Comparison of ENCODE assay signal across 1 cellular context in the genomic region with DNA sequence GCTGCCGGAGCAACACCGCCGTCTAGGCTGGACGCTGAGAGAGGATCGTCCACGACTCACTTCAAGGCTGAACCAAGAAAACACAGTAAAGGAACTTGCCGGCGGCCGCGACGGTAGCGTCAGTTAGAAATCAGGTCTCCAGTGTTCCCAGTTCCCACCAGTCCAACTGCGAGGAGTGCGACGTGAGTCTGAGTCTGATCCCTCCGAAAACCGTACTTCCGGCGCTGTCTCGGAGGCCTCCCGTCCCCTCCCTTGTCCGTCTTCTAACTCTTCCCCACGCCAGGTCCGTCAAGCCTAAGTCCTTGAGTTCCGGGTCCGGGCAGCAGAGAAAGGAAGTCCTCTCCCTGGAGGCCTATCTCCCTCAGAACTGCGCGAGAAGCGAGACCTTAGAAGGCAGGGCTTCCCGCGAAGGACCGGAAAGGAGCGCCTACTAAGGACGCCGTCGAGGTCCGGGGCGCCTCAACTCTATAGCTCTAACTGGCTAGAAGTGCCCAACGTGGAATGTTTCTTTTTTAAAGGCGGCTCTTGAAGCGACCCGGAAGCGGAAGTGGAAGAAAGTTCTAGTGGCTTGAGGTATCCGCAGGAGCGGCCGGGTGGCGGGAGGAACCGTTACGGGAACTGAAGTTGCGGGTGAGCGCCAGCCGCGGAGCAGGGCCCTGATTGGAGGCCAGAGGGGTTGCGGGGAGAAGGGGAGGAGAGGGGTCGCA.
TF ChIP-seq lines count a peak whose summit lies in the region.

A gene with protein sequence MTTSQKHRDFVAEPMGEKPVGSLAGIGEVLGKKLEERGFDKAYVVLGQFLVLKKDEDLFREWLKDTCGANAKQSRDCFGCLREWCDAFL (plus strand): TSS at position 563 of the 707 bp plus-strand sequence. CDS start 748 bp downstream, outside the sequence.
Gene EIF1AD, minus strand, starts transcription at position 217 of the 707 bp plus-strand sequence. CDS start 1,768 bp downstream, outside the sequence.

TF ChIP-seq in K562, 482 proteins besides CTCF, POLR2A, EP300 and RAD21 (continued from another document and continues in another):
- 0 out of 2 replicates have a peak, but pooled peaks have one; percentile 35 for TF ChIP-seq ZNF41 (CRISPR knock-in tag; conservative IDR thresholded peaks at IDR 0.05)
- TF ChIP-seq, protein P1, sequence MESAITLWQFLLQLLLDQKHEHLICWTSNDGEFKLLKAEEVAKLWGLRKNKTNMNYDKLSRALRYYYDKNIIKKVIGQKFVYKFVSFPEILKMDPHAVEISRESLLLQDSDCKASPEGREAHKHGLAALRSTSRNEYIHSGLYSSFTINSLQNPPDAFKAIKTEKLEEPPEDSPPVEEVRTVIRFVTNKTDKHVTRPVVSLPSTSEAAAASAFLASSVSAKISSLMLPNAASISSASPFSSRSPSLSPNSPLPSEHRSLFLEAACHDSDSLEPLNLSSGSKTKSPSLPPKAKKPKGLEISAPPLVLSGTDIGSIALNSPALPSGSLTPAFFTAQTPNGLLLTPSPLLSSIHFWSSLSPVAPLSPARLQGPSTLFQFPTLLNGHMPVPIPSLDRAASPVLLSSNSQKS (CRISPR knock-in tag; IDR thresholded peaks at IDR 0.05) = no peak
- TF ChIP-seq FOXJ3 (CRISPR knock-in tag; IDR thresholded peaks at IDR 0.05) = no peak
- TF ChIP-seq, protein P2, sequence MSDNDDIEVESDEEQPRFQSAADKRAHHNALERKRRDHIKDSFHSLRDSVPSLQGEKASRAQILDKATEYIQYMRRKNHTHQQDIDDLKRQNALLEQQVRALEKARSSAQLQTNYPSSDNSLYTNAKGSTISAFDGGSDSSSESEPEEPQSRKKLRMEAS (CRISPR knock-in tag; IDR thresholded peaks at IDR 0.05) = peak; percentile 60; the same call in 1 of the 2 replicates
- no peak for TF ChIP-seq CCNT2 (IDR thresholded peaks at IDR 0.05; ENCODE audit: borderline replicate concordance, extremely low read depth, insufficient read length, low read depth, low read length)
- TF ChIP-seq, protein P3, sequence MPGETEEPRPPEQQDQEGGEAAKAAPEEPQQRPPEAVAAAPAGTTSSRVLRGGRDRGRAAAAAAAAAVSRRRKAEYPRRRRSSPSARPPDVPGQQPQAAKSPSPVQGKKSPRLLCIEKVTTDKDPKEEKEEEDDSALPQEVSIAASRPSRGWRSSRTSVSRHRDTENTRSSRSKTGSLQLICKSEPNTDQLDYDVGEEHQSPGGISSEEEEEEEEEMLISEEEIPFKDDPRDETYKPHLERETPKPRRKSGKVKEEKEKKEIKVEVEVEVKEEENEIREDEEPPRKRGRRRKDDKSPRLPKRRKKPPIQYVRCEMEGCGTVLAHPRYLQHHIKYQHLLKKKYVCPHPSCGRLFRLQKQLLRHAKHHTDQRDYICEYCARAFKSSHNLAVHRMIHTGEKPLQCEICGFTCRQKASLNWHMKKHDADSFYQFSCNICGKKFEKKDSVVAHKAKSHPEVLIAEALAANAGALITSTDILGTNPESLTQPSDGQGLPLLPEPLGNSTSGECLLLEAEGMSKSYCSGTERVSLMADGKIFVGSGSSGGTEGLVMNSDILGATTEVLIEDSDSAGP (CRISPR knock-in tag; IDR thresholded peaks at IDR 0.05) = peak; percentile 82; the same call in 1 of the 2 replicates
- no peak for TF ChIP-seq XRCC3 (IDR thresholded peaks at IDR 0.05)
- peak; percentile 92; the same call in 1 of the 2 replicates for TF ChIP-seq HDAC2 (IDR thresholded peaks at IDR 0.05)
- TF ChIP-seq, protein P4, sequence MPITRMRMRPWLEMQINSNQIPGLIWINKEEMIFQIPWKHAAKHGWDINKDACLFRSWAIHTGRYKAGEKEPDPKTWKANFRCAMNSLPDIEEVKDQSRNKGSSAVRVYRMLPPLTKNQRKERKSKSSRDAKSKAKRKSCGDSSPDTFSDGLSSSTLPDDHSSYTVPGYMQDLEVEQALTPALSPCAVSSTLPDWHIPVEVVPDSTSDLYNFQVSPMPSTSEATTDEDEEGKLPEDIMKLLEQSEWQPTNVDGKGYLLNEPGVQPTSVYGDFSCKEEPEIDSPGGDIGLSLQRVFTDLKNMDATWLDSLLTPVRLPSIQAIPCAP (CRISPR knock-in tag; IDR thresholded peaks at IDR 0.05; ENCODE audit: borderline replicate concordance) = no peak
- TF ChIP-seq, protein P5, sequence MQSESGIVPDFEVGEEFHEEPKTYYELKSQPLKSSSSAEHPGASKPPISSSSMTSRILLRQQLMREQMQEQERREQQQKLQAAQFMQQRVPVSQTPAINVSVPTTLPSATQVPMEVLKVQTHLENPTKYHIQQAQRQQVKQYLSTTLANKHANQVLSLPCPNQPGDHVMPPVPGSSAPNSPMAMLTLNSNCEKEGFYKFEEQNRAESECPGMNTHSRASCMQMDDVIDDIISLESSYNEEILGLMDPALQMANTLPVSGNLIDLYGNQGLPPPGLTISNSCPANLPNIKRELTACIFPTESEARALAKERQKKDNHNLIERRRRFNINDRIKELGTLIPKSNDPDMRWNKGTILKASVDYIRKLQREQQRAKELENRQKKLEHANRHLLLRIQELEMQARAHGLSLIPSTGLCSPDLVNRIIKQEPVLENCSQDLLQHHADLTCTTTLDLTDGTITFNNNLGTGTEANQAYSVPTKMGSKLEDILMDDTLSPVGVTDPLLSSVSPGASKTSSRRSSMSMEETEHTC (IDR thresholded peaks at IDR 0.05) = 0 out of 2 replicates have a peak, but pooled peaks have one; percentile 3
- no peak for TF ChIP-seq E2F5 (CRISPR knock-in tag; IDR thresholded peaks at IDR 0.05)
- 0 out of 2 replicates have a peak, but pooled peaks have one; percentile 80 for TF ChIP-seq CCAR2 (IDR thresholded peaks at IDR 0.05; ENCODE audit: low read depth, low read length)
- peak; percentile 95 for TF ChIP-seq NBN (IDR thresholded peaks at IDR 0.05; ENCODE audit: low read depth)
- TF ChIP-seq, protein P6, sequence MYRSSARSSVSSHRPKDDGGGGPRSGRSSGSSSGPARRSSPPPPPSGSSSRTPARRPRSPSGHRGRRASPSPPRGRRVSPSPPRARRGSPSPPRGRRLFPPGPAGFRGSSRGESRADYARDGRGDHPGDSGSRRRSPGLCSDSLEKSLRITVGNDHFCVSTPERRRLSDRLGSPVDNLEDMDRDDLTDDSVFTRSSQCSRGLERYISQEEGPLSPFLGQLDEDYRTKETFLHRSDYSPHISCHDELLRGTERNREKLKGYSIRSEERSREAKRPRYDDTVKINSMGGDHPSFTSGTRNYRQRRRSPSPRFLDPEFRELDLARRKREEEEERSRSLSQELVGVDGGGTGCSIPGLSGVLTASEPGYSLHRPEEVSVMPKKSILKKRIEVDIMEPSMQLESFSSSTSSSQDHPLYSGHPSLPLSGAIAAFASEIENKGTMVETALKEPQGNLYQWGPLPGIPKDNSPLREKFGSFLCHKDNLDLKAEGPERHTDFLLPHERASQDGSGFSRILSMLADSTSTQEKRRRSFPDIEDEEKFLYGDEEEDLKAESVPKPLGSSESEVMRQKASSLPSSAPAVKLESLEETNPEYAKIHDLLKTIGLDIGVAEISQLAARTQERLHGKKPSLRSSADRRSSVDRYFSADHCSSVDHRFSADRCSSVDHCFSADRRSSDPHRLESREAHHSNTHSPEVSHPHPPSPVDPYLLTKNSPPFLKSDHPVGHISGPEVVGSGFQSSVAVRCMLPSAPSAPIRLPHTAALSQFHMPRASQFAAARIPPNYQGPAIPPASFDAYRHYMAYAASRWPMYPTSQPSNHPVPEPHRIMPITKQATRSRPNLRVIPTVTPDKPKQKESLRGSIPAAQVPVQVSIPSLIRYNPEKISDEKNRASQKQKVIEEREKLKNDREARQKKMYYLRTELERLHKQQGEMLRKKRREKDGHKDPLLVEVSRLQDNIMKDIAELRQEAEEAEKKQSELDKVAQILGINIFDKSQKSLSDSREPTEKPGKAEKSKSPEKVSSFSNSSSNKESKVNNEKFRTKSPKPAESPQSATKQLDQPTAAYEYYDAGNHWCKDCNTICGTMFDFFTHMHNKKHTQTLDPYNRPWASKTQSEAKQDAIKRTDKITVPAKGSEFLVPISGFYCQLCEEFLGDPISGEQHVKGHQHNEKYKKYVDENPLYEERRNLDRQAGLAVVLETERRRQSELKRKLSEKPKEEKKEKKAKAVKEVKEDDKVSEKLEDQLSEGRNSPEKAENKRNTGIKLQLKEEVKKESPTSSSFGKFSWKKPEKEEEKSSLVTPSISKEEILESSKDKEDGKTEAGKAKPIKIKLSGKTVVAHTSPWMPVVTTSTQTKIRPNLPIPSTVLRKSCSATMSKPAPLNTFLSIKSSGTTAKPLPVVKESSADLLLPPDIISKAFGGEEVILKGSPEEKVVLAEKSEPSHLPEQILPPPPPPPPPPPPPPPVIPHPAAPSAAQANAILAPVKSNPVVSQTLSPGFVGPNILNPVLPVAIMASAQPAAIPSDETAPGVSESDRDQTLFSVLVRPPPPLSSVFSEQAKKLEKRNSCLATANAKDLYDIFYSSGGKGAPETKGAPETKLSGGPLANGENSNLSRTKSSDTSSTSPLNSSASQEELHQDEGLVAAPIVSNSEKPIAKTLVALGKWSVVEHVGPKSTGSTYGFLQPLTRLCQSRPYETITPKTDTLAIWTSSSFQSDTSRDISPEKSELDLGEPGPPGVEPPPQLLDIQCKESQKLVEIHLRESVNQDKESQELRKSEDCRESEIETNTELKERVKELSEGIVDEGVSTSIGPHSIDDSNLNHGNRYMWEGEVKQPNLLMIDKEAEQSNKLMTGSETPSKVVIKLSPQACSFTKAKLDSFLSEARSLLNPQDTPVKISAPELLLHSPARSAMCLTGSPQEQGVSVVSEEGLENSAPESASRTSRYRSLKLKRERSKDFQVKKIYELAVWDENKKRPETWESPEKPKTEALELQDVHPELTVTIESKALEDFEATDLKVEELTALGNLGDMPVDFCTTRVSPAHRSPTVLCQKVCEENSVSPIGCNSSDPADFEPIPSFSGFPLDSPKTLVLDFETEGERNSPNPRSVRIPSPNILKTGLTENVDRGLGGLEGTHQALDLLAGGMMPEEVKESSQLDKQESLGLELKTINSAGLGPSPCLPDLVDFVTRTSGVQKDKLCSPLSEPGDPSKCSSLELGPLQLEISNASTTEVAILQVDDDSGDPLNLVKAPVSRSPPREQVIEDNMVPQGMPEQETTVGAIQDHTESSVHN (IDR thresholded peaks at IDR 0.05; ENCODE audit: borderline replicate concordance in 1 of 2, low read depth in 1 of 2) = peak in 1 of 2 experiments; percentile 49; a peak in 1 of 4 replicates
- TF ChIP-seq ZNF592 (IDR thresholded peaks at IDR 0.05) = no peak
- no peak for TF ChIP-seq PCBP2 (IDR thresholded peaks at IDR 0.05; ENCODE audit: low read depth, low read length, poor library complexity, severe bottlenecking)
- peak; percentile 71 for TF ChIP-seq SOX6 (IDR thresholded peaks at IDR 0.05)
- TF ChIP-seq DPF2 (IDR thresholded peaks at IDR 0.05) = peak; percentile 61; the same call in 1 of the 2 replicates
- TF ChIP-seq STAG1 (CRISPR knock-in tag; IDR thresholded peaks at IDR 0.05; ENCODE audit: borderline replicate concordance) = no peak
- TF ChIP-seq RBM15 (IDR thresholded peaks at IDR 0.05; ENCODE audit: insufficient read depth, low read length) = no peak
- TF ChIP-seq ZBTB12 (CRISPR knock-in tag; IDR thresholded peaks at IDR 0.05) = peak; percentile 52
- TF ChIP-seq IFI16 (CRISPR knock-in tag; IDR thresholded peaks at IDR 0.05) = no peak
- TF ChIP-seq, protein P7, sequence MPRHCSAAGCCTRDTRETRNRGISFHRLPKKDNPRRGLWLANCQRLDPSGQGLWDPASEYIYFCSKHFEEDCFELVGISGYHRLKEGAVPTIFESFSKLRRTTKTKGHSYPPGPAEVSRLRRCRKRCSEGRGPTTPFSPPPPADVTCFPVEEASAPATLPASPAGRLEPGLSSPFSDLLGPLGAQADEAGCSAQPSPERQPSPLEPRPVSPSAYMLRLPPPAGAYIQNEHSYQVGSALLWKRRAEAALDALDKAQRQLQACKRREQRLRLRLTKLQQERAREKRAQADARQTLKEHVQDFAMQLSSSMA (CRISPR knock-in tag; IDR thresholded peaks at IDR 0.05) = peak; percentile 93
- peak; percentile 99 for TF ChIP-seq C11orf30 (IDR thresholded peaks at IDR 0.05; ENCODE audit: low read depth)
- no peak for TF ChIP-seq NR4A1 (CRISPR knock-in tag; IDR thresholded peaks at IDR 0.05)
- peak; percentile 88; the same call in 1 of the 2 replicates for TF ChIP-seq NR4A1 (tag; IDR thresholded peaks at IDR 0.05)
- no peak for TF ChIP-seq RBM34 (IDR thresholded peaks at IDR 0.05; ENCODE audit: borderline replicate concordance, insufficient read depth, low read length)
- TF ChIP-seq OTX1 (CRISPR knock-in tag; IDR thresholded peaks at IDR 0.05) = peak; percentile 84; the same call in 1 of the 2 replicates
- TF ChIP-seq MBD2 (IDR thresholded peaks at IDR 0.05; ENCODE audit: borderline replicate concordance, low read depth) = peak; percentile 67; the same call in 1 of the 2 replicates
- TF ChIP-seq FOXP1 (CRISPR knock-in tag; IDR thresholded peaks at IDR 0.05) = peak; percentile 35
